In genomic region chr17:70183508-70183907, GRCh38 we compare ENCODE assay signal across 25 cellular contexts. TPM values are rescaled to one million over a fixed set of nuclear protein-coding genes. Genes with fewer than 3 reads are reported as not detected.
DNase-seq lines count a peak whose midpoint lies in the region; ATAC-seq, FAIRE-seq and TF ChIP-seq lines count a peak whose summit lies in the region.
"Had no signal": no experiment of that assay in that cellular context is flagged by ENCODE, and none has a peak within 500 bp of the region (broad histone marks: within the 10 kb centered on the region; RNA-seq: fewer than 3 reads in every experiment).

No MANE protein-coding gene starts in this region.

- H3K4me1 Mint-ChIP-seq in stimulated activated naive B cell treated with anti-CD40 and anti-IgM and Interleukin-4, amounts not matched to agents 10 μg/mL and 1 μg/mL and 100 μg/mL, for 72 hours = no peaks in the 10 kb centered on the region
- H3K4me1 Mint-ChIP-seq: CD8-positive, alpha-beta memory T cell; H9 had no signal

- H3K4me1 ChIP-seq in psoas muscle (peaks cover 44% of the 10 kb centered on the region), kidney (ENCODE audit: control insufficient read depth in 1 of 2, insufficient read depth in 1 of 2, low read depth in 1 of 2, low read length in 2 of 2) (no peaks in the 10 kb centered on the region)
- H3K4me1 ChIP-seq: BE2C had no signal

- H3K4me3 ChIP-seq in psoas muscle (peak overlapping the region; percentile 17), kidney (ENCODE audit: low read length in 2 of 2) (no peak overlapping the region)
- H3K4me3 ChIP-seq: A549; BLaER1 treated with 17β-estradiol and CSF1 and Interleukin-3, amounts not matched to agents 10 nM and 100 nM; GM23338 had no signal

- peaks cover 0 to 4% of the 10 kb centered on the region in 2 donors for H3K27me3 Mint-ChIP-seq in stimulated activated naive B cell treated with anti-CD40 and anti-IgM and Interleukin-4, amounts not matched to agents 10 μg/mL and 1 μg/mL and 100 μg/mL, for 72 hours
- H3K27me3 Mint-ChIP-seq: CD8-positive, alpha-beta memory T cell had no signal

- DNase-seq in left ventricle myocardium superior (no peak), cardiac septum (ENCODE audit: low spot score) (no peak), psoas muscle (no peak), kidney (no peak), NCI-H2107 treated with DMSO at 0.1 percent for 48 hours (lab: John Stamatoyannopoulos, UW; ENCODE audit: unreplicated experiment) (no peak)
- no peak for DNase-seq in stimulated activated naive B cell treated with anti-CD40 and anti-IgM and Interleukin-4, amounts not matched to agents 10 μg/mL and 1 μg/mL and 100 μg/mL, for 72 hours
- DNase-seq: 8988T; ACHN; AML-193; BE2C; Calu3; CD4-positive, alpha-beta T cell; CD8-positive, alpha-beta memory T cell; DMS53; DMS79 treated with DMSO at 0.1 percent for 48 hours; GF-D8; H9; HFFc6 had no signal

- H3K27ac Mint-ChIP-seq in stimulated activated naive B cell treated with anti-CD40 and anti-IgM and Interleukin-4, amounts not matched to agents 10 μg/mL and 1 μg/mL and 100 μg/mL, for 72 hours = peak overlapping the region; percentile 39
- H3K27ac Mint-ChIP-seq: CD14-positive monocyte; CD4-positive, alpha-beta T cell; CD8-positive, alpha-beta memory T cell; GM23338; H9; HFFc6 had no signal

- intact Hi-C loops in left ventricle myocardium superior (cut with micrococcal nuclease) (no loop called here), cardiac septum (cut with DNase I) (no loop called here), psoas muscle (cut with DNase I) (loop anchor here in 1 of 2 donors (5.0 to 10.0 kb wide), 2 partner anchors 129 to 441 kb away; no protein-coding TSS in a partner anchor), kidney (cut with DNase I) (no loop called here)

- no peak overlapping the region for H3K4me3 Mint-ChIP-seq in stimulated activated naive B cell treated with anti-CD40 and anti-IgM and Interleukin-4, amounts not matched to agents 10 μg/mL and 1 μg/mL and 100 μg/mL, for 72 hours
- H3K4me3 Mint-ChIP-seq: CD14-positive monocyte; CD4-positive, alpha-beta T cell; CD8-positive, alpha-beta memory T cell; GM23338; H9; HFFc6 had no signal

- H3K9me3 Mint-ChIP-seq in stimulated activated naive B cell treated with anti-CD40 and anti-IgM and Interleukin-4, amounts not matched to agents 10 μg/mL and 1 μg/mL and 100 μg/mL, for 72 hours = no peaks in the 10 kb centered on the region
- H3K9me3 Mint-ChIP-seq: CD4-positive, alpha-beta T cell; GM23338; H9; HFFc6 had no signal

- TF ChIP-seq CTCF in psoas muscle (IDR thresholded peaks at IDR 0.05) = no peak
- TF ChIP-seq CTCF in kidney (IDR thresholded peaks at IDR 0.05; ENCODE audit: borderline replicate concordance, extremely low read depth, insufficient read depth) = no peak

- H3K36me3 Mint-ChIP-seq in stimulated activated naive B cell treated with anti-CD40 and anti-IgM and Interleukin-4, amounts not matched to agents 10 μg/mL and 1 μg/mL and 100 μg/mL, for 72 hours = no peaks in the 10 kb centered on the region
- H3K36me3 Mint-ChIP-seq: CD8-positive, alpha-beta memory T cell had no signal

- no peaks in the 10 kb centered on the region for H3K9me3 ChIP-seq in psoas muscle
- no peaks in the 10 kb centered on the region for H3K9me3 ChIP-seq in kidney (ENCODE audit: control insufficient read depth in 1 of 2, low read length in 2 of 2)
- H3K9me3 ChIP-seq: A549; BE2C; BLaER1 treated with 17β-estradiol and CSF1 and Interleukin-3, amounts not matched to agents 10 nM and 100 nM had no signal

- no peaks in the 10 kb centered on the region for H3K36me3 ChIP-seq in psoas muscle (ENCODE audit: insufficient read depth in 1 of 2, low read depth in 1 of 2)
- no peaks in the 10 kb centered on the region for H3K36me3 ChIP-seq in kidney (ENCODE audit: control insufficient read depth in 1 of 2, insufficient read depth in 2 of 2, low read length in 2 of 2)
- H3K36me3 ChIP-seq: BE2C had no signal

- 46 to 64% (median 50%) methylated on average over 4 of the region's 4 CpGs for WGBS in psoas muscle, 3 donors

- H3K9ac ChIP-seq in kidney (ENCODE audit: low read length in 2 of 2) = no peak overlapping the region
- H3K9ac ChIP-seq: BLaER1 treated with 17β-estradiol and CSF1 and Interleukin-3, amounts not matched to agents 10 nM and 100 nM had no signal

- no peaks in the 10 kb centered on the region for H3K27me3 ChIP-seq in psoas muscle (ENCODE audit: insufficient read depth in 3 of 3, low read length in 2 of 3)
- H3K27me3 ChIP-seq: BLaER1 treated with 17β-estradiol and CSF1 and Interleukin-3, amounts not matched to agents 10 nM and 100 nM had no signal

- ATAC-seq in left ventricle myocardium superior (peak; percentile 31), psoas muscle (peak in 2 of 4 donors; percentile 58 to 65)
- ATAC-seq in stimulated activated naive B cell treated with anti-CD40 and anti-IgM and Interleukin-4, amounts not matched to agents 10 μg/mL and 1 μg/mL and 100 μg/mL, for 72 hours (replicated peaks) = no peak
- ATAC-seq: A549, GM23338, HCT116 had no signal

- no peak for FAIRE-seq in kidney (lab: Jason Lieb, UNC)
- FAIRE-seq: A549, GM12891, GM18507 had no signal

- H3K27ac ChIP-seq in psoas muscle (peak overlapping the region; percentile 56), kidney (ENCODE audit: low read depth in 2 of 2, low read length in 2 of 2) (no peak overlapping the region)
- H3K27ac ChIP-seq: A549; BLaER1 treated with 17β-estradiol and CSF1 and Interleukin-3, amounts not matched to agents 10 nM and 100 nM had no signal

RNA-seq across cellular contexts. Expression of gene KCNJ2, which starts 14.2 kb away (rescaled TPM):
- total RNA-seq in left ventricle myocardium superior (50.6 TPM), cardiac septum (33.5 TPM), psoas muscle (10 to 100 TPM in 2 of 4 donors, 1 to 10 TPM in 2; 7.9 to 17.7 (median 9.9) TPM), kidney (4.4 TPM)
- polyA plus RNA-seq in psoas muscle (1 to 10 TPM in 2 of 3 donors, under 1 TPM in 1; 0.33 to 6.7 (median 2.1) TPM), kidney (ENCODE audit: insufficient read depth, low read depth, low replicate concordance) (0.71 TPM)
- total RNA-seq: Calu3; CD4-positive, alpha-beta T cell; CD8-positive, alpha-beta memory T cell had no signal
- polyA plus RNA-seq: CD8-positive, alpha-beta memory T cell had no signal
